Comparison of ENCODE assay signal across 8 cellular contexts in genomic region chr2:191115391-191115790, GRCh38. TPM values are rescaled to one million over a fixed set of nuclear protein-coding genes. Genes with fewer than 3 reads are reported as not detected.
DNase-seq lines count a peak whose midpoint lies in the region; ATAC-seq and TF ChIP-seq lines count a peak whose summit lies in the region.

No MANE protein-coding gene starts in this region.

- H3K9me2 ChIP-seq in GM23248 (ENCODE audit: insufficient read depth), result no peaks in the 10 kb centered on the region

- peaks cover 74% of the 10 kb centered on the region for H3K4me1 Mint-ChIP-seq in CD8-positive, alpha-beta T cell (ENCODE audit: low read depth)
- H3K4me1 Mint-ChIP-seq in effector memory CD8-positive, alpha-beta T cell (ENCODE audit: low read depth in 2 of 2), result peaks cover 36 to 72% of the 10 kb centered on the region in 2 donors

- H2AFZ ChIP-seq in GM23248, result no peak overlapping the region

- H3K9me3 ChIP-seq in CD8-positive, alpha-beta T cell (ENCODE audit: low read length), result no peaks in the 10 kb centered on the region
- H3K9me3 ChIP-seq in GM23248 (ENCODE audit: low read depth) (no peaks in the 10 kb centered on the region), left ventricle myocardium inferior (replicated peaks) (no peaks in the 10 kb centered on the region)

- H3K4me2 ChIP-seq in GM23248 (ENCODE audit: unreplicated experiment), result no peak overlapping the region

- H3K4me3 ChIP-seq in CD8-positive, alpha-beta T cell (ENCODE audit: low read depth, low read length), result no peak overlapping the region
- H3K4me3 ChIP-seq in GM23248, result no peak overlapping the region
- no peak overlapping the region for H3K4me3 ChIP-seq in left ventricle myocardium inferior

- H3K9ac ChIP-seq in GM23248, result no peak overlapping the region

- peak in 5 of 7 experiments; percentile 5 to 67 (median 51) for DNase-seq in CD8-positive, alpha-beta T cell
- DNase-seq in GM23248 (peak; percentile 23), T-helper 9 cell (peak; percentile 19), cerebellar cortex (ENCODE audit: low spot score) (no peak), left ventricle myocardium inferior (no peak), NCI-H2227 (lab: John Stamatoyannopoulos, UW; ENCODE audit: unreplicated experiment) (no peak), cerebellar nuclear complex (lab: John Stamatoyannopoulos, UW) (no peak)
- DNase-seq in effector memory CD8-positive, alpha-beta T cell, result peak; percentile 58 to 66 (median 63)

- H3K27me3 Mint-ChIP-seq in CD8-positive, alpha-beta T cell (ENCODE audit: low read depth), result no peaks in the 10 kb centered on the region
- no peaks in the 10 kb centered on the region for H3K27me3 Mint-ChIP-seq in effector memory CD8-positive, alpha-beta T cell

- no peaks in the 10 kb centered on the region for H3K9me3 Mint-ChIP-seq in CD8-positive, alpha-beta T cell
- H3K9me3 Mint-ChIP-seq in effector memory CD8-positive, alpha-beta T cell, result no peaks in the 10 kb centered on the region

- no peaks in the 10 kb centered on the region for H3K36me3 ChIP-seq in CD8-positive, alpha-beta T cell (ENCODE audit: insufficient read depth, low read length)
- H3K36me3 ChIP-seq in GM23248 (ENCODE audit: low read depth) (no peaks in the 10 kb centered on the region), left ventricle myocardium inferior (no peaks in the 10 kb centered on the region)

- no peaks in the 10 kb centered on the region for H4K20me1 ChIP-seq in GM23248 (ENCODE audit: insufficient read depth)

- peaks cover 74% of the 10 kb centered on the region for H3K36me3 Mint-ChIP-seq in CD8-positive, alpha-beta T cell
- H3K36me3 Mint-ChIP-seq in effector memory CD8-positive, alpha-beta T cell (ENCODE audit: insufficient read depth), result peaks cover 58% of the 10 kb centered on the region

- POLR2A ChIA-PET in CD8-positive, alpha-beta T cell (lab: Charles Lee), result interaction anchor here (1.5 to 3.9 kb wide), 5 partner anchors 11 to 92 kb away, joined by 4 to 22 read pairs (median 8); partner anchors contain the start of gene STAT4

- no peak overlapping the region for H3K4me3 Mint-ChIP-seq in CD8-positive, alpha-beta T cell
- peak overlapping the region; percentile 64 to 73 for H3K4me3 Mint-ChIP-seq in effector memory CD8-positive, alpha-beta T cell

- no peak for TF ChIP-seq CTCF in CD8-positive, alpha-beta T cell (IDR thresholded peaks at IDR 0.05)
- TF ChIP-seq CTCF in left ventricle myocardium inferior (IDR thresholded peaks at IDR 0.05; ENCODE audit: borderline replicate concordance), result no peak

- H3K4me1 ChIP-seq in CD8-positive, alpha-beta T cell (ENCODE audit: insufficient read depth, low read length), result peaks cover 31% of the 10 kb centered on the region
- H3K4me1 ChIP-seq in GM23248 (ENCODE audit: insufficient read depth) (peaks cover 15% of the 10 kb centered on the region; the same call in 1 of the 2 replicates), left ventricle myocardium inferior (no peaks in the 10 kb centered on the region)

- intact Hi-C loops in CD8-positive, alpha-beta T cell (cut with DNase I, micrococcal nuclease), result loop anchor here (1.0 to 10.0 kb wide), 2 partner anchors 35 to 51 kb away; partner anchors contain the start of gene STAT4 (in 1 of the 2)
- intact Hi-C loops in left ventricle myocardium inferior (cut with micrococcal nuclease), result no loop called here

- WGBS in GM23248 (ENCODE audit: low coverage in 1 of 2, low lambda C conversion rate in 2 of 2, missing lambda C conversion rate in 2 of 2), 2 experiments, result 92 to 98% methylated on average over 3 of the region's 3 CpGs

- H3K27ac ChIP-seq in CD8-positive, alpha-beta T cell (ENCODE audit: low read depth, low read length), result peak overlapping the region; percentile 47
- H3K27ac ChIP-seq in GM23248 (no peak overlapping the region), left ventricle myocardium inferior (replicated peaks) (no peak overlapping the region)

- CTCF ChIA-PET in CD8-positive, alpha-beta T cell (lab: Charles Lee), result interaction anchor here (0.8 to 3.1 kb wide), 6 partner anchors 17 to 103 kb away, joined by 3 to 12 read pairs (median 5); no protein-coding TSS in a partner anchor

- H3K27me3 ChIP-seq in CD8-positive, alpha-beta T cell (ENCODE audit: insufficient read depth, low read length), result no peaks in the 10 kb centered on the region
- H3K27me3 ChIP-seq in GM23248 (replicated peaks; ENCODE audit: insufficient read depth) (no peaks in the 10 kb centered on the region), left ventricle myocardium inferior (ENCODE audit: low read depth) (no peaks in the 10 kb centered on the region)

- no peaks in the 10 kb centered on the region for H3K79me2 ChIP-seq in GM23248 (ENCODE audit: insufficient read depth)

- H3F3A ChIP-seq in GM23248 (ENCODE audit: insufficient read depth), result peaks cover 5% of the 10 kb centered on the region; the same call in 1 of the 2 replicates

- ATAC-seq in CD8-positive, alpha-beta T cell, result peak; percentile 63
- ATAC-seq in effector memory CD8-positive, alpha-beta T cell (replicated peaks), result peak; percentile 77

- in situ Hi-C loops in GM23248 (cut with MboI), result no loop called here

- peak overlapping the region; percentile 96 for H3K27ac Mint-ChIP-seq in CD8-positive, alpha-beta T cell
- peak overlapping the region; percentile 97 to 98 for H3K27ac Mint-ChIP-seq in effector memory CD8-positive, alpha-beta T cell

RNA-seq across cellular contexts. Expression of gene STAT4, which starts 35.4 kb away (rescaled TPM):
- total RNA-seq in CD8-positive, alpha-beta T cell, result 100 to 1,000 TPM; 136 to 141 TPM
- 1.5 and 3.2 TPM in 2 replicates for total RNA-seq in GM23248 (2014; rRNA removed; shearing (Covaris generic))
- 1.9 and 2.2 TPM in 2 replicates for polyA plus RNA-seq in GM23248 (2016; fragmentation: Nextera tagmentation; extraction: Ambion mirVana)
- total RNA-seq in left ventricle myocardium inferior, result 0.82 TPM

Comparison
In these comparisons a context has a peak if more than half of its experiments do, and no peak if none do; other contexts are left out.
1. DNase-seq: peak in CD8-positive, alpha-beta T cell (5 of 7), GM23248 (single experiment), T-helper 9 cell (single experiment) and effector memory CD8-positive, alpha-beta T cell (3 of 3); none in cerebellar cortex (single experiment), left ventricle myocardium inferior (single experiment), NCI-H2227 (single experiment) and cerebellar nuclear complex (0 of 2).
2. RNA of gene STAT4, which starts 35.4 kb away (total RNA-seq): 136 to 141 TPM in CD8-positive, alpha-beta T cell; 1.5 to 3.2 TPM in GM23248 and 0.82 TPM in left ventricle myocardium inferior (single experiment); every median in the first group is over 10 times any median in the second.